8 cellular contexts compared by ENCODE assay signal in the genomic region with DNA sequence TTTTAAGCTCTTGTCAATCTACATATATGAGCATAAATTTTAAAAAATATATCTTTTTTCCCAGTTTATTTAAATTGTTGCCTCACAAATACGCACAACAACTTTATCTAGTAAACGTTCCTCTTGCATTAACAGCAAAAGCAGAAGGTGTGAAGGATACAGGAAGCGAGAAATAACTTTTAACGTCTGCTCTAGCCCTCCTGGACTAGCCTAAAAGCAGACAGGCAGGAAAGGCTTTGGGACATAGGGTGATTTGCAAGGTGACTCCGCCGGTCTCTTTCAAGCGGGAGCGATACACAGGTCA. TPM values are rescaled to one million over a fixed set of nuclear protein-coding genes. Genes with fewer than 3 reads are reported as not detected.
DNase-seq lines count a peak whose midpoint lies in the region; ATAC-seq and TF ChIP-seq lines count a peak whose summit lies in the region.

No MANE protein-coding gene starts in this region.

- CTCF ChIA-PET in naive thymus-derived CD4-positive, alpha-beta T cell (lab: Charles Lee): no interaction called here

- peak overlapping the region; percentile 57 to 82 (median 76) for H3K27ac ChIP-seq in Peyer's patch
- H3K27ac ChIP-seq in naive thymus-derived CD4-positive, alpha-beta T cell (ENCODE audit: low read depth, low read length): peak overlapping the region; percentile 63

- H3K36me3 Mint-ChIP-seq in naive thymus-derived CD4-positive, alpha-beta T cell: no peaks in the 10 kb centered on the region

- no peaks in the 10 kb centered on the region for H3K27me3 ChIP-seq in Peyer's patch
- no peaks in the 10 kb centered on the region for H3K27me3 ChIP-seq in naive thymus-derived CD4-positive, alpha-beta T cell (ENCODE audit: control insufficient read depth in 2 of 2, insufficient read depth in 2 of 2, low read length in 2 of 2)

- H3K4me1 Mint-ChIP-seq in naive thymus-derived CD4-positive, alpha-beta T cell: peaks cover 5 to 17% (median 8%) of the 10 kb centered on the region in 7 donors

- peaks cover 0 to 13% (median 0%) of the 10 kb centered on the region in 5 donors for H3K27me3 Mint-ChIP-seq in naive thymus-derived CD4-positive, alpha-beta T cell

- peak overlapping the region in 7 of 9 donors; percentile 48 to 92 (median 85) for H3K27ac Mint-ChIP-seq in naive thymus-derived CD4-positive, alpha-beta T cell

- TF ChIP-seq CTCF in Peyer's patch (IDR thresholded peaks at IDR 0.05) (no peak), epithelial cell of esophagus (IDR thresholded peaks at IDR 0.05; ENCODE audit: insufficient read depth, low read depth, low read length, missing control alignments) (no peak)

- no peaks in the 10 kb centered on the region for H3K9me3 Mint-ChIP-seq in naive thymus-derived CD4-positive, alpha-beta T cell

- ATAC-seq in naive thymus-derived CD4-positive, alpha-beta T cell: peak; percentile 36
- ATAC-seq in GM19035 (IDR thresholded peaks at IDR 0.05; ENCODE audit: unreplicated experiment) (no peak), HG03520 (IDR thresholded peaks at IDR 0.05; ENCODE audit: unreplicated experiment) (no peak)

- H3K4me1 ChIP-seq in Peyer's patch: peaks cover 0 to 4% (median 0%) of the 10 kb centered on the region in 4 donors
- no peaks in the 10 kb centered on the region for H3K4me1 ChIP-seq in naive thymus-derived CD4-positive, alpha-beta T cell (ENCODE audit: control insufficient read depth in 2 of 2, insufficient read depth in 2 of 2, low read length in 2 of 2)

- POLR2A ChIA-PET in naive thymus-derived CD4-positive, alpha-beta T cell (lab: Charles Lee): interaction anchor here (1.6 kb wide), 1 partner anchor 47 kb away, joined by 3 read pairs; a partner anchor contains a TSS

- H3K4me3 ChIP-seq in Peyer's patch: peak overlapping the region; percentile 53 to 72 (median 61)
- H3K4me3 ChIP-seq in epithelial cell of esophagus (ENCODE audit: low read length): peak overlapping the region; percentile 85
- H3K4me3 ChIP-seq in naive thymus-derived CD4-positive, alpha-beta T cell (ENCODE audit: low read length): peak overlapping the region; percentile 82

- TF ChIP-seq POLR2A in Peyer's patch (IDR thresholded peaks at IDR 0.05): no peak

- H3K4me3 Mint-ChIP-seq in naive thymus-derived CD4-positive, alpha-beta T cell: peak overlapping the region; percentile 90 to 98 (median 97)

- H3K36me3 ChIP-seq in Peyer's patch: no peaks in the 10 kb centered on the region
- H3K36me3 ChIP-seq in naive thymus-derived CD4-positive, alpha-beta T cell (ENCODE audit: control insufficient read depth in 2 of 3, insufficient read depth in 3 of 3, low read length in 3 of 3): peaks cover 0 to 3% (median 0%) of the 10 kb centered on the region in 3 experiments

- no peaks in the 10 kb centered on the region for H3K9me3 ChIP-seq in Peyer's patch
- no peaks in the 10 kb centered on the region for H3K9me3 ChIP-seq in naive thymus-derived CD4-positive, alpha-beta T cell (ENCODE audit: control insufficient read depth in 2 of 3, low read length in 3 of 3)

- peak; percentile 53 for DNase-seq in NCI-H1105 (lab: John Stamatoyannopoulos, UW)
- no peak for DNase-seq in NCI-H1105 treated with DMSO at 0.1 percent for 48 hours (lab: John Stamatoyannopoulos, UW)
- DNase-seq in Peyer's patch: peak in 2 of 3 donors; percentile 27 to 56
- no peak for DNase-seq in epithelial cell of esophagus (ENCODE audit: low read depth)
- DNase-seq in naive thymus-derived CD4-positive, alpha-beta T cell: no peak
- no peak for DNase-seq in NCI-H1092 (lab: John Stamatoyannopoulos, UW)

- intact Hi-C loops in naive thymus-derived CD4-positive, alpha-beta T cell (cut with micrococcal nuclease): loop anchor here (1.0 kb wide), 2 partner anchors 40 to 46 kb away; a partner anchor contains a TSS

RNA-seq across cellular contexts. Expression of a gene that starts 0.4 kb away (rescaled TPM):
- total RNA-seq in Peyer's patch: 1 to 10 TPM in 3 of 4 donors, under 1 TPM in 1; 0.28 to 2.5 (median 1.7) TPM
- total RNA-seq in naive thymus-derived CD4-positive, alpha-beta T cell: 1 to 10 TPM in 4 of 5 experiments, under 1 TPM in 1; 0.92 to 3.3 (median 1.2) TPM
- polyA plus RNA-seq in naive thymus-derived CD4-positive, alpha-beta T cell: under 1 TPM; 0.66 to 0.99 TPM

RNA-seq across cellular contexts. Expression of a gene that starts 39.9 kb away (rescaled TPM):
- total RNA-seq in Peyer's patch: 10 to 100 TPM; 33.8 to 96.5 (median 77.4) TPM
- total RNA-seq in naive thymus-derived CD4-positive, alpha-beta T cell: 1 to 10 TPM; 2.4 to 4.1 (median 2.7) TPM
- under 1 TPM; 0.31 to 0.57 TPM for polyA plus RNA-seq in naive thymus-derived CD4-positive, alpha-beta T cell

RNA-seq across cellular contexts. Expression of a gene that starts 46.1 kb away (rescaled TPM):
- 10 to 100 TPM in 2 of 4 donors, 1 to 10 TPM in 2; 5.2 to 13.7 (median 11.2) TPM for total RNA-seq in Peyer's patch
- total RNA-seq in naive thymus-derived CD4-positive, alpha-beta T cell: 10 to 100 TPM; 12.5 to 25.3 (median 19.7) TPM
- polyA plus RNA-seq in naive thymus-derived CD4-positive, alpha-beta T cell: 10 to 100 TPM in 1 of 2 donors, 1 to 10 TPM in 1; 5.2 to 11.8 TPM

Comparison
In these comparisons a context has a peak if more than half of its experiments do, and no peak if none do; other contexts are left out.
1. DNase-seq: peak in NCI-H1105 (single experiment) and Peyer's patch (2 of 3); none in NCI-H1105 treated with DMSO at 0.1 percent for 48 hours (single experiment), epithelial cell of esophagus (single experiment), naive thymus-derived CD4-positive, alpha-beta T cell (0 of 9) and NCI-H1092 (single experiment).
2. RNA of a gene that starts 39.9 kb away (total RNA-seq): 33.8 to 96.5 TPM in Peyer's patch; 2.4 to 4.1 TPM in naive thymus-derived CD4-positive, alpha-beta T cell; every median in the first group is over 4 times any median in the second.
3. Peak in every context shown above with its lines, with median percentiles within 50 percentile points of each other: H3K4me3 ChIP-seq.